10 cellular contexts compared by ENCODE assay signal in genomic region chr12:6839482-6840201, GRCh38. TPM values are rescaled to one million over a fixed set of nuclear protein-coding genes. Genes with fewer than 3 reads are reported as not detected.
A peak's percentile ranks its signal among the peaks of the same experiment; 100 is the strongest.
DNase-seq lines count a peak whose midpoint lies in the region; ATAC-seq and TF ChIP-seq lines count a peak whose summit lies in the region.
"Had no signal": no experiment of that assay in that cellular context is flagged by ENCODE, and none has a peak within 500 bp of the region (broad histone marks: within the 10 kb centered on the region; RNA-seq: fewer than 3 reads in every experiment).

No MANE protein-coding gene starts in this region.

- no peaks in the 10 kb centered on the region for H3K4me1 ChIP-seq in H9 (ENCODE audit: insufficient read depth, low read length)

- no peak overlapping the region for H2BK5ac ChIP-seq in H9 (ENCODE audit: insufficient read length, low read length)

- no peak overlapping the region for H3K14ac ChIP-seq in H9 (ENCODE audit: insufficient read depth, low read length)

- TF ChIP-seq CTCF in H9 (conservative IDR thresholded peaks at IDR 0.05), result no peak

- H4K8ac ChIP-seq in H9 (replicated peaks; ENCODE audit: insufficient read length, low read depth, low read length), result no peak overlapping the region

- H3K9ac ChIP-seq in H9 (ENCODE audit: extremely low read depth, insufficient read length, low read length), result no peak overlapping the region

- H3K56ac ChIP-seq in H9 (ENCODE audit: insufficient read length, low read depth, low read length), result no peak overlapping the region

- no peak overlapping the region for H4K91ac ChIP-seq in H9 (ENCODE audit: insufficient read length, low read depth, low read length)

- H2BK12ac ChIP-seq in H9 (ENCODE audit: insufficient read length, low read depth, low read length), result no peak overlapping the region

- H3K27ac ChIP-seq in H9 (ENCODE audit: insufficient read length, low read depth, low read length), result no peak overlapping the region
- H3K27ac ChIP-seq: skin epidermis had no signal

- no peak overlapping the region for H3K18ac ChIP-seq in H9 (ENCODE audit: insufficient read length, low read depth, low read length)

- no peaks in the 10 kb centered on the region for H3K23me2 ChIP-seq in H9 (ENCODE audit: insufficient read length, low read depth, low read length, poor library complexity, severe bottlenecking)

- H3K4me3 Mint-ChIP-seq in H9 (no peak overlapping the region), memory B cell (peak overlapping the region; percentile 25)

- peak; percentile 88 for DNase-seq in H9
- peak; percentile 64 for DNase-seq in NCI-H2107 (lab: John Stamatoyannopoulos, UW)
- peak in 1 of 2 donors; percentile 45 for DNase-seq in memory B cell (ENCODE audit: low spot score in 2 of 2)
- DNase-seq in stimulated activated CD4-positive, alpha-beta T cell treated with anti-CD3 and anti-CD28 coated beads, Interleukin-2, amount 100 ng/mL, for 48 hours, result no peak
- DNase-seq in SHP77 treated with DMSO at 0.1 percent for 48 hours (lab: John Stamatoyannopoulos, UW), result no peak
- no peak for DNase-seq in NCI-H2029 (lab: John Stamatoyannopoulos, UW)
- DNase-seq: SW 1271 had no signal

- ATAC-seq in memory B cell (ENCODE audit: low read depth) (peak; percentile 91), HG03378 (IDR thresholded peaks at IDR 0.05; ENCODE audit: unreplicated experiment) (no peak)

- no peak overlapping the region for H2BK15ac ChIP-seq in H9 (ENCODE audit: low read depth, low read length)

- no peaks in the 10 kb centered on the region for H3K79me2 ChIP-seq in H9 (ENCODE audit: insufficient read depth, low read length)

- no peak overlapping the region for H2BK20ac ChIP-seq in H9 (ENCODE audit: low read depth, low read length, poor library complexity, severe bottlenecking)

- no peak overlapping the region for H3K4ac ChIP-seq in H9 (ENCODE audit: low read depth, low read length)

- H3K9me3 ChIP-seq in H9 (ENCODE audit: control insufficient read depth, low read depth, low read length), result no peaks in the 10 kb centered on the region

- no CpG with 5 or more reads among the region's 10 CpGs for WGBS in H9 (ENCODE audit: extremely low coverage, insufficient read length, low lambda C conversion rate)

- no peaks in the 10 kb centered on the region for H3K79me1 ChIP-seq in H9 (ENCODE audit: insufficient read depth, low read depth, low read length, poor library complexity, severe bottlenecking)

- no peak overlapping the region for H3K23ac ChIP-seq in H9 (ENCODE audit: insufficient read length, low read depth, low read length)

- H2BK120ac ChIP-seq in H9 (ENCODE audit: low read depth, low read length, poor library complexity, severe bottlenecking), result no peak overlapping the region

- H3K36me3 Mint-ChIP-seq in H9 (ENCODE audit: insufficient read depth in 1 of 3, low read depth in 3 of 3), result peaks cover 29 to 71% (median 70%) of the 10 kb centered on the region in 3 experiments
- H3K36me3 Mint-ChIP-seq in memory B cell, result no peaks in the 10 kb centered on the region

- no peak overlapping the region for H4K5ac ChIP-seq in H9 (ENCODE audit: insufficient read length, low read depth, low read length)

- no peak overlapping the region for H3T11ph ChIP-seq in H9 (ENCODE audit: low read length)

- in situ Hi-C loops in GM18951 (cut with MboI; ENCODE audit: low sequenced_read_pairs, unreplicated experiment), result no loop called here

- no peaks in the 10 kb centered on the region for H3K27me3 ChIP-seq in H9 (ENCODE audit: insufficient read depth, low read length)

- peaks cover 4 to 28% of the 10 kb centered on the region in 2 experiments; a peak in 3 of 4 replicates for H3K4me1 Mint-ChIP-seq in H9
- peaks cover 22% of the 10 kb centered on the region for H3K4me1 Mint-ChIP-seq in memory B cell

- no peak overlapping the region for H2AK5ac ChIP-seq in H9 (ENCODE audit: insufficient read length, low read length)

- peak overlapping the region in 2 of 3 experiments; percentile 39 to 67; a peak in 2 of 7 replicates for H3K27ac Mint-ChIP-seq in H9
- no peak overlapping the region for H3K27ac Mint-ChIP-seq in memory B cell

- peak; percentile 54 for TF ChIP-seq POLR2A in GM18951 (IDR thresholded peaks at IDR 0.05; ENCODE audit: extremely low read depth, insufficient read depth, insufficient read length)

- H3K27me3 Mint-ChIP-seq in H9 (ENCODE audit: low read depth) (no peaks in the 10 kb centered on the region), memory B cell (peaks cover 6% of the 10 kb centered on the region)

- no peak overlapping the region for H2AFZ ChIP-seq in H9 (ENCODE audit: low read length)

- H3K9me3 Mint-ChIP-seq in H9 (no peaks in the 10 kb centered on the region; a peak in 1 of 5 replicates), memory B cell (no peaks in the 10 kb centered on the region)

- no peaks in the 10 kb centered on the region for H4K20me1 ChIP-seq in H9 (ENCODE audit: control insufficient read depth, insufficient read depth, insufficient read length)

- no peak overlapping the region for H3K4me2 ChIP-seq in H9 (ENCODE audit: insufficient read depth, insufficient read length, low read length)

RNA-seq across cellular contexts. Expression of gene GNB3, which starts 1.1 kb away (rescaled TPM):
- 17.3 and 20.0 TPM in 2 replicates for total RNA-seq in H9 (2021)

RNA-seq across cellular contexts. Expression of gene P3H3, which starts 11.4 kb away (rescaled TPM):
- 55.0 and 60.2 TPM in 2 replicates for total RNA-seq in H9 (2021)

RNA-seq across cellular contexts. Expression of gene CDCA3, which starts 11.4 kb away (rescaled TPM):
- 45.1 and 48.6 TPM in 2 replicates for total RNA-seq in H9 (2021)

RNA-seq across cellular contexts. Expression of gene USP5, which starts 12.3 kb away (rescaled TPM):
- total RNA-seq in H9 (2021), result 143 and 144 TPM in 2 replicates

RNA-seq across cellular contexts. Expression of gene GPR162, which starts 18.0 kb away (rescaled TPM):
- 4.6 and 6.1 TPM in 2 replicates for total RNA-seq in H9 (2021)

Comparison
In these comparisons a context has a peak if more than half of its experiments do, and no peak if none do; other contexts are left out.
1. DNase-seq: peak in H9 (single experiment) and NCI-H2107 (single experiment); none in stimulated activated CD4-positive, alpha-beta T cell treated with anti-CD3 and anti-CD28 coated beads, Interleukin-2, amount 100 ng/mL, for 48 hours (0 of 2), SHP77 treated with DMSO at 0.1 percent for 48 hours (single experiment) and NCI-H2029 (single experiment).